In the genomic region with DNA sequence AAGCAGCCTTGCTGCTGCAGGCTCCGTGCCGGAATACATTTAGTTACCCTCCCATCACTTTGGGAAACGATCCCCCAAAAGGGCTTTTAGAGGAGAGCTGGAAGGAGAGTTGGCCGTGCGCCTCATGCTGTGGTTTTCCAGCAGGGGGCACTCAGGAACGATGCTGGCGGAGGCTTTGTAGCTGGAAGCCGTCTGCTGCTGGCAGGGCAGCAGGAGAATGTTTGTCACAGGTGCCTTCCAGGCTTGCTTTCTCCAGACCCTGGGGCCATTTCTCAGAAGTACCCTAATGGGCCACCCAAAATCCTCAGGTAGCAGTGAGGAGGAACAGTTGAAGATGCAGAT, we compare ENCODE assay signal across 1 cellular context.
TF ChIP-seq lines count a peak whose summit lies in the region.

No MANE protein-coding gene starts in this region.

TF ChIP-seq in HepG2, 621 proteins besides CTCF, POLR2A, EP300 and RAD21:
- TF ChIP-seq, protein P1, sequence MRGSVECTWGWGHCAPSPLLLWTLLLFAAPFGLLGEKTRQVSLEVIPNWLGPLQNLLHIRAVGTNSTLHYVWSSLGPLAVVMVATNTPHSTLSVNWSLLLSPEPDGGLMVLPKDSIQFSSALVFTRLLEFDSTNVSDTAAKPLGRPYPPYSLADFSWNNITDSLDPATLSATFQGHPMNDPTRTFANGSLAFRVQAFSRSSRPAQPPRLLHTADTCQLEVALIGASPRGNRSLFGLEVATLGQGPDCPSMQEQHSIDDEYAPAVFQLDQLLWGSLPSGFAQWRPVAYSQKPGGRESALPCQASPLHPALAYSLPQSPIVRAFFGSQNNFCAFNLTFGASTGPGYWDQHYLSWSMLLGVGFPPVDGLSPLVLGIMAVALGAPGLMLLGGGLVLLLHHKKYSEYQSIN (CRISPR knock-in tag; IDR thresholded peaks at IDR 0.05; ENCODE audit: borderline replicate concordance) = no peak
- TF ChIP-seq, protein P2, sequence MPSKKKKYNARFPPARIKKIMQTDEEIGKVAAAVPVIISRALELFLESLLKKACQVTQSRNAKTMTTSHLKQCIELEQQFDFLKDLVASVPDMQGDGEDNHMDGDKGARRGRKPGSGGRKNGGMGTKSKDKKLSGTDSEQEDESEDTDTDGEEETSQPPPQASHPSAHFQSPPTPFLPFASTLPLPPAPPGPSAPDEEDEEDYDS (CRISPR knock-in tag; IDR thresholded peaks at IDR 0.05) = no peak
- TF ChIP-seq ZSCAN22 (CRISPR knock-in tag; IDR thresholded peaks at IDR 0.05) (no peak), PTBP1 (IDR thresholded peaks at IDR 0.05; ENCODE audit: low read depth, low read length, poor library complexity, severe bottlenecking) (no peak), SIN3A (IDR thresholded peaks at IDR 0.05; ENCODE audit: borderline replicate concordance, low read depth, low read length) (no peak), STAG1 (CRISPR knock-in tag; IDR thresholded peaks at IDR 0.05) (peak; percentile 85), HMG20A (CRISPR knock-in tag; IDR thresholded peaks at IDR 0.05; ENCODE audit: borderline replicate concordance) (no peak), ELF1 (CRISPR knock-in tag; IDR thresholded peaks at IDR 0.05) (no peak), ZNF30 (CRISPR knock-in tag; IDR thresholded peaks at IDR 0.05) (no peak), KLF12 (CRISPR knock-in tag; IDR thresholded peaks at IDR 0.05; ENCODE audit: borderline replicate concordance) (no peak), XRCC5 (optimal IDR thresholded peaks at IDR 0.05; ENCODE audit: low read length) (peak; percentile 59), ZMYM2 (CRISPR knock-in tag; IDR thresholded peaks at IDR 0.05) (no peak), ZNF530 (CRISPR knock-in tag; IDR thresholded peaks at IDR 0.05; ENCODE audit: low read depth) (no peak), ZKSCAN1 (IDR thresholded peaks at IDR 0.05; ENCODE audit: low read length) (no peak), PPARG (CRISPR knock-in tag; conservative IDR thresholded peaks at IDR 0.05) (no peak), ZNF749 (CRISPR knock-in tag; IDR thresholded peaks at IDR 0.05; ENCODE audit: borderline replicate concordance) (no peak), ZBTB38 (CRISPR knock-in tag; IDR thresholded peaks at IDR 0.05) (peak; percentile 35; the same call in 1 of the 2 replicates), PRMT3 (CRISPR knock-in tag; IDR thresholded peaks at IDR 0.05; ENCODE audit: borderline replicate concordance, low read depth) (no peak), SMC3 (IDR thresholded peaks at IDR 0.05; ENCODE audit: low read length) (peak; percentile 67), YEATS4 (CRISPR knock-in tag; IDR thresholded peaks at IDR 0.05; ENCODE audit: borderline replicate concordance) (no peak), SOX6 (IDR thresholded peaks at IDR 0.05) (no peak), SOX6 (CRISPR knock-in tag; IDR thresholded peaks at IDR 0.05) (no peak), ZNF12 (CRISPR knock-in tag; IDR thresholded peaks at IDR 0.05) (no peak), DR1 (CRISPR knock-in tag; IDR thresholded peaks at IDR 0.05) (no peak), HHEX (CRISPR knock-in tag; IDR thresholded peaks at IDR 0.05) (no peak), NR1H2 (CRISPR knock-in tag; IDR thresholded peaks at IDR 0.05; ENCODE audit: borderline replicate concordance, low read depth) (no peak), MEIS1 (CRISPR knock-in tag; IDR thresholded peaks at IDR 0.05; ENCODE audit: borderline replicate concordance) (no peak), MEF2D (CRISPR knock-in tag; IDR thresholded peaks at IDR 0.05) (no peak), ZNF552 (CRISPR knock-in tag; IDR thresholded peaks at IDR 0.05; ENCODE audit: borderline replicate concordance) (no peak), MBNL3 (CRISPR knock-in tag; conservative IDR thresholded peaks at IDR 0.05) (no peak), ZNF782 (CRISPR knock-in tag; IDR thresholded peaks at IDR 0.05; ENCODE audit: borderline replicate concordance) (no peak), CBX5 (CRISPR knock-in tag; IDR thresholded peaks at IDR 0.05; ENCODE audit: borderline replicate concordance) (no peak), ZNF7 (CRISPR knock-in tag; IDR thresholded peaks at IDR 0.05) (no peak), PCBP1 (IDR thresholded peaks at IDR 0.05; ENCODE audit: borderline replicate concordance, low read depth, low read length) (no peak), ZNF282 (IDR thresholded peaks at IDR 0.05; ENCODE audit: partially characterized antibody) (no peak), ZNF143 (CRISPR knock-in tag; IDR thresholded peaks at IDR 0.05) (no peak)
- TF ChIP-seq, protein P3, sequence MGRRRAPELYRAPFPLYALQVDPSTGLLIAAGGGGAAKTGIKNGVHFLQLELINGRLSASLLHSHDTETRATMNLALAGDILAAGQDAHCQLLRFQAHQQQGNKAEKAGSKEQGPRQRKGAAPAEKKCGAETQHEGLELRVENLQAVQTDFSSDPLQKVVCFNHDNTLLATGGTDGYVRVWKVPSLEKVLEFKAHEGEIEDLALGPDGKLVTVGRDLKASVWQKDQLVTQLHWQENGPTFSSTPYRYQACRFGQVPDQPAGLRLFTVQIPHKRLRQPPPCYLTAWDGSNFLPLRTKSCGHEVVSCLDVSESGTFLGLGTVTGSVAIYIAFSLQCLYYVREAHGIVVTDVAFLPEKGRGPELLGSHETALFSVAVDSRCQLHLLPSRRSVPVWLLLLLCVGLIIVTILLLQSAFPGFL (CRISPR knock-in tag; IDR thresholded peaks at IDR 0.05) = no peak
- TF ChIP-seq, protein P4, sequence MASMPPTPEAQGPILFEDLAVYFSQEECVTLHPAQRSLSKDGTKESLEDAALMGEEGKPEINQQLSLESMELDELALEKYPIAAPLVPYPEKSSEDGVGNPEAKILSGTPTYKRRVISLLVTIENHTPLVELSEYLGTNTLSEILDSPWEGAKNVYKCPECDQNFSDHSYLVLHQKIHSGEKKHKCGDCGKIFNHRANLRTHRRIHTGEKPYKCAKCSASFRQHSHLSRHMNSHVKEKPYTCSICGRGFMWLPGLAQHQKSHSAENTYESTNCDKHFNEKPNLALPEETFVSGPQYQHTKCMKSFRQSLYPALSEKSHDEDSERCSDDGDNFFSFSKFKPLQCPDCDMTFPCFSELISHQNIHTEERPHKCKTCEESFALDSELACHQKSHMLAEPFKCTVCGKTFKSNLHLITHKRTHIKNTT (CRISPR knock-in tag; IDR thresholded peaks at IDR 0.05) = no peak
- TF ChIP-seq, protein P5, sequence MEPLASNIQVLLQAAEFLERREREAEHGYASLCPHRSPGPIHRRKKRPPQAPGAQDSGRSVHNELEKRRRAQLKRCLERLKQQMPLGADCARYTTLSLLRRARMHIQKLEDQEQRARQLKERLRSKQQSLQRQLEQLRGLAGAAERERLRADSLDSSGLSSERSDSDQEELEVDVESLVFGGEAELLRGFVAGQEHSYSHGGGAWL (CRISPR knock-in tag; IDR thresholded peaks at IDR 0.05) = no peak
- TF ChIP-seq, protein P6, sequence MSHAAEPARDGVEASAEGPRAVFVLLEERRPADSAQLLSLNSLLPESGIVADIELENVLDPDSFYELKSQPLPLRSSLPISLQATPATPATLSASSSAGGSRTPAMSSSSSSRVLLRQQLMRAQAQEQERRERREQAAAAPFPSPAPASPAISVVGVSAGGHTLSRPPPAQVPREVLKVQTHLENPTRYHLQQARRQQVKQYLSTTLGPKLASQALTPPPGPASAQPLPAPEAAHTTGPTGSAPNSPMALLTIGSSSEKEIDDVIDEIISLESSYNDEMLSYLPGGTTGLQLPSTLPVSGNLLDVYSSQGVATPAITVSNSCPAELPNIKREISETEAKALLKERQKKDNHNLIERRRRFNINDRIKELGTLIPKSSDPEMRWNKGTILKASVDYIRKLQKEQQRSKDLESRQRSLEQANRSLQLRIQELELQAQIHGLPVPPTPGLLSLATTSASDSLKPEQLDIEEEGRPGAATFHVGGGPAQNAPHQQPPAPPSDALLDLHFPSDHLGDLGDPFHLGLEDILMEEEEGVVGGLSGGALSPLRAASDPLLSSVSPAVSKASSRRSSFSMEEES (CRISPR knock-in tag; IDR thresholded peaks at IDR 0.05) = no peak
- TF ChIP-seq, protein P7, sequence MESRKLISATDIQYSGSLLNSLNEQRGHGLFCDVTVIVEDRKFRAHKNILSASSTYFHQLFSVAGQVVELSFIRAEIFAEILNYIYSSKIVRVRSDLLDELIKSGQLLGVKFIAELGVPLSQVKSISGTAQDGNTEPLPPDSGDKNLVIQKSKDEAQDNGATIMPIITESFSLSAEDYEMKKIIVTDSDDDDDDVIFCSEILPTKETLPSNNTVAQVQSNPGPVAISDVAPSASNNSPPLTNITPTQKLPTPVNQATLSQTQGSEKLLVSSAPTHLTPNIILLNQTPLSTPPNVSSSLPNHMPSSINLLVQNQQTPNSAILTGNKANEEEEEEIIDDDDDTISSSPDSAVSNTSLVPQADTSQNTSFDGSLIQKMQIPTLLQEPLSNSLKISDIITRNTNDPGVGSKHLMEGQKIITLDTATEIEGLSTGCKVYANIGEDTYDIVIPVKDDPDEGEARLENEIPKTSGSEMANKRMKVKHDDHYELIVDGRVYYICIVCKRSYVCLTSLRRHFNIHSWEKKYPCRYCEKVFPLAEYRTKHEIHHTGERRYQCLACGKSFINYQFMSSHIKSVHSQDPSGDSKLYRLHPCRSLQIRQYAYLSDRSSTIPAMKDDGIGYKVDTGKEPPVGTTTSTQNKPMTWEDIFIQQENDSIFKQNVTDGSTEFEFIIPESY (CRISPR knock-in tag; IDR thresholded peaks at IDR 0.05) = peak; percentile 94
- TF ChIP-seq, protein P8, sequence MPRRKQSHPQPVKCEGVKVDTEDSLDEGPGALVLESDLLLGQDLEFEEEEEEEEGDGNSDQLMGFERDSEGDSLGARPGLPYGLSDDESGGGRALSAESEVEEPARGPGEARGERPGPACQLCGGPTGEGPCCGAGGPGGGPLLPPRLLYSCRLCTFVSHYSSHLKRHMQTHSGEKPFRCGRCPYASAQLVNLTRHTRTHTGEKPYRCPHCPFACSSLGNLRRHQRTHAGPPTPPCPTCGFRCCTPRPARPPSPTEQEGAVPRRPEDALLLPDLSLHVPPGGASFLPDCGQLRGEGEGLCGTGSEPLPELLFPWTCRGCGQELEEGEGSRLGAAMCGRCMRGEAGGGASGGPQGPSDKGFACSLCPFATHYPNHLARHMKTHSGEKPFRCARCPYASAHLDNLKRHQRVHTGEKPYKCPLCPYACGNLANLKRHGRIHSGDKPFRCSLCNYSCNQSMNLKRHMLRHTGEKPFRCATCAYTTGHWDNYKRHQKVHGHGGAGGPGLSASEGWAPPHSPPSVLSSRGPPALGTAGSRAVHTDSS (CRISPR knock-in tag; conservative IDR thresholded peaks at IDR 0.05) = no peak
- TF ChIP-seq, protein P9, sequence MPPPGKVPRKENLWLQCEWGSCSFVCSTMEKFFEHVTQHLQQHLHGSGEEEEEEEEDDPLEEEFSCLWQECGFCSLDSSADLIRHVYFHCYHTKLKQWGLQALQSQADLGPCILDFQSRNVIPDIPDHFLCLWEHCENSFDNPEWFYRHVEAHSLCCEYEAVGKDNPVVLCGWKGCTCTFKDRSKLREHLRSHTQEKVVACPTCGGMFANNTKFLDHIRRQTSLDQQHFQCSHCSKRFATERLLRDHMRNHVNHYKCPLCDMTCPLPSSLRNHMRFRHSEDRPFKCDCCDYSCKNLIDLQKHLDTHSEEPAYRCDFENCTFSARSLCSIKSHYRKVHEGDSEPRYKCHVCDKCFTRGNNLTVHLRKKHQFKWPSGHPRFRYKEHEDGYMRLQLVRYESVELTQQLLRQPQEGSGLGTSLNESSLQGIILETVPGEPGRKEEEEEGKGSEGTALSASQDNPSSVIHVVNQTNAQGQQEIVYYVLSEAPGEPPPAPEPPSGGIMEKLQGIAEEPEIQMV (CRISPR knock-in tag; IDR thresholded peaks at IDR 0.05; ENCODE audit: low read depth) = no peak
TF ChIP-seq in HepG2: peak in this region for 5.
